In genomic region chr4:52715255-52715897, GRCh38 we compare ENCODE assay signal across 14 cellular contexts. TPM values are rescaled to one million over a fixed set of nuclear protein-coding genes. Genes with fewer than 3 reads are reported as not detected.
A peak's percentile ranks its signal among the peaks of the same experiment; 100 is the strongest.
DNase-seq lines count a peak whose midpoint lies in the region; ATAC-seq, FAIRE-seq and TF ChIP-seq lines count a peak whose summit lies in the region.
"Had no signal": no experiment of that assay in that cellular context is flagged by ENCODE, and none has a peak within 500 bp of the region (broad histone marks: within the 10 kb centered on the region; RNA-seq: fewer than 3 reads in every experiment).

No MANE protein-coding gene starts in this region.

- DNase-seq in left ventricle myocardium inferior: no peak
- DNase-seq in Right ventricle myocardium superior: no peak
- DNase-seq in NB4 (ENCODE audit: low read depth): no peak
- DNase-seq in K562 (ENCODE audit: extremely low read depth in 1 of 4, low spot score in 3 of 4): peak in 1 of 4 experiments; percentile 31
- DNase-seq in stimulated activated naive CD8-positive, alpha-beta T cell treated with anti-CD3 and anti-CD28 coated beads, Interleukin-15, amount 100 ng/mL, for 72 hours: no peak
- no peak for DNase-seq in NCI-H2171 treated with DMSO at 0.1 percent for 48 hours (lab: John Stamatoyannopoulos, UW)
- DNase-seq: activated CD4-positive, alpha-beta T cell treated with anti-CD3 and anti-CD28 coated beads, Interleukin-2, amount 50 U/mL, for 1 hour; aorta; CD8-positive, alpha-beta T cell; effector memory CD4-positive, alpha-beta T cell; transverse colon had no signal

- in situ Hi-C loops in K562 (cut with MboI): no loop called here

- H3K4me3 ChIP-seq in left ventricle myocardium inferior (peak overlapping the region; percentile 98), NB4 (ENCODE audit: low read depth, low read length) (peak overlapping the region; percentile 85), K562 (peak overlapping the region; percentile 95; the same call in 1 of the 2 replicates)
- H3K4me3 ChIP-seq: transverse colon had no signal

- no peak for TF ChIP-seq RAD21 in K562 (CRISPR knock-in tag; conservative IDR thresholded peaks at IDR 0.05 in 1 of 2, IDR thresholded peaks at IDR 0.05 in 1 of 2)

- peaks cover 41% of the 10 kb centered on the region for H3K4me1 Mint-ChIP-seq in stimulated activated naive CD8-positive, alpha-beta T cell treated with anti-CD3 and anti-CD28 coated beads, Interleukin-15, amount 100 ng/mL, for 72 hours

- H3K27me3 ChIP-seq in left ventricle myocardium inferior (ENCODE audit: low read depth): no peaks in the 10 kb centered on the region
- H3K27me3 ChIP-seq in K562 (ENCODE audit: control insufficient read depth in 2 of 2, insufficient read depth in 2 of 2, low read length in 2 of 2): no peaks in the 10 kb centered on the region
- H3K27me3 ChIP-seq: transverse colon had no signal

- CTCF ChIA-PET in K562 (lab: Yijun Ruan, JAX; ENCODE audit: low intra/inter-chr PET ratio): no interaction called here

- POLR2A ChIA-PET in K562 (lab: Yijun Ruan, JAX): no interaction called here

- peak overlapping the region; percentile 38 to 45 for H3K27ac Mint-ChIP-seq in stimulated activated naive CD8-positive, alpha-beta T cell treated with anti-CD3 and anti-CD28 coated beads, Interleukin-15, amount 100 ng/mL, for 72 hours

- H3K36me3 ChIP-seq in left ventricle myocardium inferior (peaks cover 31% of the 10 kb centered on the region), K562 (ENCODE audit: control insufficient read depth, insufficient read depth, low read length) (peaks cover 66% of the 10 kb centered on the region)

- no peak for FAIRE-seq in K562 (lab: Jason Lieb, UNC)

- intact Hi-C loops in left ventricle myocardium inferior (cut with micrococcal nuclease) (no loop called here), Right ventricle myocardium superior (cut with DNase I) (no loop called here), K562 (cut with micrococcal nuclease) (no loop called here)

- H3K9me3 ChIP-seq in left ventricle myocardium inferior (replicated peaks): no peaks in the 10 kb centered on the region
- no peaks in the 10 kb centered on the region for H3K9me3 ChIP-seq in K562 (replicated peaks; ENCODE audit: control insufficient read depth, insufficient read depth, low read depth, low read length)
- H3K9me3 ChIP-seq: transverse colon had no signal

- H3K79me2 ChIP-seq in K562 (ENCODE audit: control insufficient read depth, insufficient read depth, low read length): peaks cover 41% of the 10 kb centered on the region

- no peak overlapping the region for H2AFZ ChIP-seq in K562 (ENCODE audit: low read depth, low read length)

- TF ChIP-seq CTCF in left ventricle myocardium inferior (IDR thresholded peaks at IDR 0.05; ENCODE audit: borderline replicate concordance) (no peak), NB4 (IDR thresholded peaks at IDR 0.05; ENCODE audit: low read depth, low read length) (no peak), K562 (IDR thresholded peaks at IDR 0.05 in 2 of 3, conservative IDR thresholded peaks at IDR 0.05 in 1 of 3; ENCODE audit: insufficient read depth in 2 of 3, low read depth in 1 of 3, low read length in 3 of 3) (no peak)

- ATAC-seq in Right ventricle myocardium superior (ENCODE audit: poor library complexity) (no peak), K562 (no peak), GM21529 (IDR thresholded peaks at IDR 0.05; ENCODE audit: unreplicated experiment) (no peak), GM19455 (IDR thresholded peaks at IDR 0.05; ENCODE audit: unreplicated experiment) (no peak)
- no peak for ATAC-seq in stimulated activated naive CD8-positive, alpha-beta T cell treated with anti-CD3 and anti-CD28 coated beads, Interleukin-15, amount 100 ng/mL, for 72 hours
- ATAC-seq: CD8-positive, alpha-beta T cell had no signal

- H3K4me2 ChIP-seq in K562 (ENCODE audit: insufficient read depth, low read length): peak overlapping the region; percentile 93

- no peaks in the 10 kb centered on the region for H3K9me3 Mint-ChIP-seq in stimulated activated naive CD8-positive, alpha-beta T cell treated with anti-CD3 and anti-CD28 coated beads, Interleukin-15, amount 100 ng/mL, for 72 hours
- H3K9me3 Mint-ChIP-seq: CD8-positive, alpha-beta T cell; mesothelial cell of epicardium had no signal

- peak overlapping the region; percentile 93 to 95 for H3K4me3 Mint-ChIP-seq in stimulated activated naive CD8-positive, alpha-beta T cell treated with anti-CD3 and anti-CD28 coated beads, Interleukin-15, amount 100 ng/mL, for 72 hours

- H3K27ac ChIP-seq in left ventricle myocardium inferior (replicated peaks) (peak overlapping the region; percentile 98), K562 (ENCODE audit: extremely low read depth, low read depth, low read length) (peak overlapping the region; percentile 93)
- H3K27ac ChIP-seq: transverse colon had no signal

- H3K9me1 ChIP-seq in K562 (ENCODE audit: control insufficient read depth, insufficient read depth, low read length): no peaks in the 10 kb centered on the region

- H3K4me1 ChIP-seq in left ventricle myocardium inferior (peaks cover 40% of the 10 kb centered on the region), K562 (replicated peaks in 1 of 2; ENCODE audit: control insufficient read depth in 2 of 2, insufficient read depth in 2 of 2, low read length in 2 of 2) (peaks cover 4 to 21% of the 10 kb centered on the region in 2 experiments; a peak in 4 of 5 replicates)

- TF ChIP-seq POLR2A in NB4 (IDR thresholded peaks at IDR 0.05; ENCODE audit: extremely low read depth, insufficient read length) (no peak), K562 (conservative IDR thresholded peaks at IDR 0.05) (peak; percentile 68)

- no peak for TF ChIP-seq EP300 in K562 (IDR thresholded peaks at IDR 0.05; ENCODE audit: low read length)

- H4K20me1 ChIP-seq in K562 (replicated peaks; ENCODE audit: control insufficient read depth, insufficient read depth, low read length): no peaks in the 10 kb centered on the region

- H3K27me3 Mint-ChIP-seq in stimulated activated naive CD8-positive, alpha-beta T cell treated with anti-CD3 and anti-CD28 coated beads, Interleukin-15, amount 100 ng/mL, for 72 hours: no peaks in the 10 kb centered on the region

- no TSS peak for BruUV-seq in K562 (replicated peaks; lab: Mats Ljungman, UMichigan)

- peak overlapping the region in 1 of 2 experiments; percentile 96; a peak in 1 of 4 replicates for H3K9ac ChIP-seq in K562 (ENCODE audit: insufficient read depth in 1 of 2, low read depth in 2 of 2, low read length in 2 of 2)

- WGBS in K562 (ENCODE audit: insufficient coverage, low coverage, missing lambda C conversion rate): 78% methylated on average over 7 of the region's 7 CpGs

TF ChIP-seq in K562, 482 proteins besides CTCF, POLR2A, EP300 and RAD21 (continues in another document):
- TF ChIP-seq ZNF668 (CRISPR knock-in tag; IDR thresholded peaks at IDR 0.05) (no peak), MEF2A (IDR thresholded peaks at IDR 0.05; ENCODE audit: control insufficient read depth, low read depth, low read length) (no peak), FOS (IDR thresholded peaks at IDR 0.05; ENCODE audit: extremely low read depth, insufficient read length) (no peak), EWSR1 (IDR thresholded peaks at IDR 0.05; ENCODE audit: borderline replicate concordance, low read depth, partially characterized antibody) (peak; percentile 73), SUPT5H (IDR thresholded peaks at IDR 0.05) (peak; percentile 38)

RNA-seq across cellular contexts. Expression of gene ERVMER34-1, which starts 35.8 kb away (rescaled TPM):
- total RNA-seq in left ventricle myocardium inferior (3.9 TPM), Right ventricle myocardium superior (4.5 TPM), K562 (2014; rRNA removed) (0.18 and 0.24 TPM in 2 replicates), K562 (2014; rRNA removed; fragmentation: Illumina TruSeq; extraction: Trizol) (0.22 and 0.25 TPM in 2 replicates), K562 (2015; rRNA removed; fragmentation: Illumina TruSeq; extraction: Trizol) (0.15 and 0.25 TPM in 2 replicates), K562 (2021) (0.44 and 0.54 TPM in 2 replicates)
- total RNA-seq in K562 (2011; cell fraction: chromatin; rRNA removed; ENCODE audit: low replicate concordance): 0.81 and 0.99 TPM in 2 replicates
- total RNA-seq in K562 (2011; cell fraction: nucleolus; rRNA removed): 0.50 and 0.92 TPM in 2 replicates
- total RNA-seq in K562 (2011; cell fraction: nucleoplasm; rRNA removed): 0.81 and 1.2 TPM in 2 replicates
- polyA plus RNA-seq in K562 (2011; rRNA removed) (0.57 TPM in 1 of 2 replicates, not detected in the other), K562 (2014; fragmentation: Illumina TruSeq; extraction: Trizol) (0.39 and 0.40 TPM in 2 replicates), K562 (2014; fragmentation: Nextera tagmentation; extraction: Ambion mirVana) (under 1 TPM; 0.04 to 0.32 TPM), K562 (2014; rRNA removed) (0.20 and 0.25 TPM in 2 replicates)
- polyA plus RNA-seq in K562 (2011; cell fraction: cytosol; rRNA removed): 0.06 and 0.27 TPM in 2 replicates
- 0.14 TPM in 1 of 2 replicates, not detected in the other for polyA plus RNA-seq in K562 (2011; cell fraction: nucleus; rRNA removed)
- 0.29 and 0.30 TPM in 2 replicates for polyA plus RNA-seq in K562 (2012)
- 0.60 TPM in 1 of 2 replicates, not detected in the other for polyA minus RNA-seq in K562 (2011; rRNA and poly(A)+ RNA removed)
- not detected in 2 replicates for polyA minus RNA-seq in K562 (2011; cell fraction: cytosol; rRNA and poly(A)+ RNA removed)
- 0.27 TPM in 1 of 2 replicates, not detected in the other for polyA minus RNA-seq in K562 (2011; cell fraction: nucleus; rRNA and poly(A)+ RNA removed)
- total RNA-seq: CD8-positive, alpha-beta T cell had no signal
- polyA plus RNA-seq: aorta had no signal

RNA-seq across cellular contexts. Expression of gene USP46, which starts 56.3 kb away (rescaled TPM):
- total RNA-seq in left ventricle myocardium inferior (76.4 TPM), Right ventricle myocardium superior (55.3 TPM), K562 (2014; rRNA removed) (2.9 and 3.8 TPM in 2 replicates), K562 (2014; rRNA removed; fragmentation: Illumina TruSeq; extraction: Trizol) (11.2 and 11.7 TPM in 2 replicates), K562 (2015; rRNA removed; fragmentation: Illumina TruSeq; extraction: Trizol) (8.4 and 8.8 TPM in 2 replicates), K562 (2021) (11.2 and 11.7 TPM in 2 replicates)
- total RNA-seq in K562 (2011; cell fraction: chromatin; rRNA removed; ENCODE audit: low replicate concordance): 16.2 and 23.2 TPM in 2 replicates
- 6.6 and 7.3 TPM in 2 replicates for total RNA-seq in K562 (2011; cell fraction: nucleolus; rRNA removed)
- 8.6 and 12.2 TPM in 2 replicates for total RNA-seq in K562 (2011; cell fraction: nucleoplasm; rRNA removed)
- polyA plus RNA-seq in K562 (2011; rRNA removed) (9.7 and 11.0 TPM in 2 replicates), K562 (2014; fragmentation: Illumina TruSeq; extraction: Trizol) (8.4 and 9.5 TPM in 2 replicates), K562 (2014; fragmentation: Nextera tagmentation; extraction: Ambion mirVana) (1 to 10 TPM; 3.0 to 3.4 TPM), K562 (2014; rRNA removed) (5.2 and 6.7 TPM in 2 replicates)
- polyA plus RNA-seq in K562 (2011; cell fraction: cytosol; rRNA removed): 1.6 and 3.3 TPM in 2 replicates
- 10.6 and 13.6 TPM in 2 replicates for polyA plus RNA-seq in K562 (2011; cell fraction: nucleus; rRNA removed)
- polyA plus RNA-seq in K562 (2012): 5.5 and 7.7 TPM in 2 replicates
- 28.1 and 31.0 TPM in 2 replicates for polyA minus RNA-seq in K562 (2011; rRNA and poly(A)+ RNA removed)
- polyA minus RNA-seq in K562 (2011; cell fraction: cytosol; rRNA and poly(A)+ RNA removed): 5.1 and 6.3 TPM in 2 replicates
- 7.1 and 7.3 TPM in 2 replicates for polyA minus RNA-seq in K562 (2011; cell fraction: nucleus; rRNA and poly(A)+ RNA removed)
